ENCODE assay signal across 17 cellular contexts in the genomic region with DNA sequence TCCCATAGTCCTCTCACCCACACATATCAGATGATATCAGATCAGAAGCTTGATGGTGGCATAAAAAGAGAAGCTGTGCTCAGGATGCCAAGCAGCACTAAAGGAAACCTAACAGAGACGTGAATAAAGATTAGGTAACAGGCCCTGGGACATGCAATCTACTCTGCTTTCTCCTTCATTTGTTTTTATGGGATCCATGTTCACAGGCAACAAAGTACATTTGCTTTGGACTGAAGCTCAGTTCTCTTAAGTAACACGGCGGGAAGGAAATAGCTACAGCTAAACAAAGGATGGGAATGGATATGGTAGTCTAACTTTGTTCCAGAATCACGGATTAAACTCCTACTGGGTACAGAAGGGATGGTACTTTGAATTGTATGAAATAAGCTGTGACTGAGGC.
DNase-seq lines count a peak whose midpoint lies in the region; ATAC-seq, FAIRE-seq and TF ChIP-seq lines count a peak whose summit lies in the region.
"Had no signal": no experiment of that assay in that cellular context is flagged by ENCODE, and none has a peak within 500 bp of the region (broad histone marks: within the 10 kb centered on the region; RNA-seq: fewer than 3 reads in every experiment).

No MANE protein-coding gene starts in this region.

- H3K27me3 ChIP-seq in astrocyte (ENCODE audit: insufficient read depth, low read length): no peaks in the 10 kb centered on the region
- H3K27me3 ChIP-seq in left lung: no peaks in the 10 kb centered on the region
- no peaks in the 10 kb centered on the region for H3K27me3 ChIP-seq in stomach smooth muscle (ENCODE audit: control insufficient read depth in 1 of 2, insufficient read depth in 2 of 2, low read length in 2 of 2)
- H3K27me3 ChIP-seq: colonic mucosa, thyroid gland had no signal

- FAIRE-seq in astrocyte (lab: Jason Lieb, UNC): no peak

- no peak overlapping the region for H3K4me3 ChIP-seq in HEK293 (ENCODE audit: low read depth, low read length)
- H3K4me3 ChIP-seq in astrocyte (ENCODE audit: insufficient read depth, low read depth, low read length): no peak overlapping the region
- no peak overlapping the region for H3K4me3 ChIP-seq in left lung
- no peak overlapping the region for H3K4me3 ChIP-seq in stomach smooth muscle (ENCODE audit: low read length in 2 of 2)
- H3K4me3 ChIP-seq: colonic mucosa, thyroid gland had no signal

- H3K36me3 Mint-ChIP-seq in astrocyte (ENCODE audit: low read depth, unreplicated experiment): peaks cover 4% of the 10 kb centered on the region
- H3K36me3 Mint-ChIP-seq in HFFc6 (ENCODE audit: low read depth): no peaks in the 10 kb centered on the region
- H3K36me3 Mint-ChIP-seq: activated naive CD8-positive, alpha-beta T cell treated with anti-CD3 and anti-CD28 coated beads, Interleukin-2, amount 10 ng/mL, durations not matched to agents 7 days and 5 days had no signal

- no peaks in the 10 kb centered on the region for H3K9me3 ChIP-seq in HEK293 (ENCODE audit: control insufficient read depth, insufficient read depth, low read depth, low read length)
- H3K9me3 ChIP-seq in astrocyte (ENCODE audit: insufficient read depth, low read depth, low read length): no peaks in the 10 kb centered on the region
- no peaks in the 10 kb centered on the region for H3K9me3 ChIP-seq in left lung
- H3K9me3 ChIP-seq in stomach smooth muscle (ENCODE audit: control insufficient read depth in 2 of 2, low read length in 2 of 2): no peaks in the 10 kb centered on the region
- H3K9me3 ChIP-seq: colonic mucosa, thyroid gland had no signal

- H2AFZ ChIP-seq in astrocyte (ENCODE audit: low read depth, low read length): no peak overlapping the region

- H3K4me1 ChIP-seq in HEK293 (ENCODE audit: control insufficient read depth, insufficient read depth, low read length) (peaks cover 12% of the 10 kb centered on the region), astrocyte (ENCODE audit: insufficient read depth, low read length) (peaks cover 4% of the 10 kb centered on the region), left lung (peaks cover 17 to 43% of the 10 kb centered on the region in 2 donors), stomach smooth muscle (ENCODE audit: control insufficient read depth, insufficient read depth, low read length) (peaks cover 33% of the 10 kb centered on the region)

- H3K9ac ChIP-seq in astrocyte (ENCODE audit: low read length) (peak overlapping the region; percentile 7), stomach smooth muscle (ENCODE audit: low read length in 2 of 2) (peak overlapping the region in 1 of 2 donors; percentile 72)

- H3K27me3 Mint-ChIP-seq in astrocyte (ENCODE audit: low read depth, unreplicated experiment) (no peaks in the 10 kb centered on the region), HFFc6 (ENCODE audit: insufficient read depth) (no peaks in the 10 kb centered on the region; the same call in 1 of the 2 replicates)
- H3K27me3 Mint-ChIP-seq: activated CD4-positive, alpha-beta T cell treated with anti-CD3 and anti-CD28 coated beads for 36 hours; activated T-cell treated with anti-CD3 and anti-CD28 coated beads, Interleukin-2, amount 50 U/mL, for 24 hours had no signal

- no peaks in the 10 kb centered on the region for H3K9me3 Mint-ChIP-seq in astrocyte (ENCODE audit: unreplicated experiment)
- no peaks in the 10 kb centered on the region for H3K9me3 Mint-ChIP-seq in HFFc6
- H3K9me3 Mint-ChIP-seq: activated naive CD8-positive, alpha-beta T cell treated with anti-CD3 and anti-CD28 coated beads, Interleukin-2, amount 10 ng/mL, durations not matched to agents 7 days and 5 days; activated T-cell treated with anti-CD3 and anti-CD28 coated beads, Interleukin-2, amount 50 U/mL, for 24 hours; T-helper 1 cell treated with Interleukin-12 subunit alpha and Interleukin-12 subunit beta and Interleukin-4 antibody, amounts not matched to agents 30 μg/mL and 1 μg/mL, for 36 hours had no signal

- ATAC-seq in left lung: no peak

- H3K4me3 Mint-ChIP-seq in astrocyte (ENCODE audit: unreplicated experiment) (no peak overlapping the region), HFFc6 (no peak overlapping the region)
- H3K4me3 Mint-ChIP-seq: activated CD4-positive, alpha-beta T cell treated with anti-CD3 and anti-CD28 coated beads for 36 hours; activated naive CD8-positive, alpha-beta T cell treated with anti-CD3 and anti-CD28 coated beads, Interleukin-2, amount 10 ng/mL, durations not matched to agents 7 days and 5 days; activated T-cell treated with anti-CD3 and anti-CD28 coated beads, Interleukin-2, amount 50 U/mL, for 24 hours; T-helper 1 cell treated with Interleukin-12 subunit alpha and Interleukin-12 subunit beta and Interleukin-4 antibody, amounts not matched to agents 30 μg/mL and 1 μg/mL, for 36 hours had no signal

- intact Hi-C loops in left lung (cut with DNase I): no loop called here

- CTCF ChIA-PET in HEK293 (lab: Yijun Ruan, JAX): interaction anchor here (0.5 to 4.4 kb wide), 34 partner anchors 8 to 757 kb away, joined by 3 to 28 read pairs (median 4); no protein-coding TSS in a partner anchor

- POLR2A ChIA-PET in HEK293 (lab: Yijun Ruan, JAX): interaction anchor here (1.2 kb wide), 1 partner anchor 299 kb away, joined by 4 read pairs; no protein-coding TSS in a partner anchor

- DNase-seq in astrocyte (ENCODE audit: low read depth) (no peak), left lung (no peak), HFFc6 (no peak), NCI-H345 (lab: John Stamatoyannopoulos, UW) (no peak)
- DNase-seq in stimulated activated CD8-positive, alpha-beta memory T cell treated with anti-CD3 and anti-CD28 coated beads, Interleukin-4, amount 100 ng/mL, for 48 hours: no peak
- DNase-seq: activated CD4-positive, alpha-beta T cell treated with anti-CD3 and anti-CD28 coated beads for 36 hours; activated naive CD8-positive, alpha-beta T cell treated with anti-CD3 and anti-CD28 coated beads, Interleukin-2, amount 10 ng/mL, durations not matched to agents 7 days and 5 days; activated T-cell treated with anti-CD3 and anti-CD28 coated beads, Interleukin-2, amount 50 U/mL, for 24 hours; colonic mucosa; mammary epithelial cell; NCI-H1436 treated with DMSO at 0.1 percent for 48 hours; NCI-H82; RPMI8226; thyroid gland had no signal

- peaks cover 3% of the 10 kb centered on the region for H4K20me1 ChIP-seq in astrocyte (ENCODE audit: insufficient read depth, low read length)

- TF ChIP-seq CTCF in HEK293 (tag by site-specific recombination; IDR thresholded peaks at IDR 0.05) (no peak), astrocyte (IDR thresholded peaks at IDR 0.05; ENCODE audit: insufficient read depth, low read depth, low read length) (no peak), left lung (IDR thresholded peaks at IDR 0.05) (no peak), HFFc6 (IDR thresholded peaks at IDR 0.05) (no peak)

- no peaks in the 10 kb centered on the region for H3K79me2 ChIP-seq in astrocyte (ENCODE audit: insufficient read depth, low read length)

- H3K27ac ChIP-seq in HEK293 (ENCODE audit: extremely low read depth, low read depth, low read length) (no peak overlapping the region), astrocyte (ENCODE audit: low read depth, low read length) (no peak overlapping the region), left lung (peak overlapping the region; percentile 51 to 55), stomach smooth muscle (ENCODE audit: low read length) (peak overlapping the region; percentile 88)

- no peaks in the 10 kb centered on the region for H3K36me3 ChIP-seq in HEK293 (ENCODE audit: control insufficient read depth in 2 of 2, insufficient read depth in 1 of 2, low read length in 2 of 2)
- no peaks in the 10 kb centered on the region for H3K36me3 ChIP-seq in astrocyte (ENCODE audit: insufficient read depth, low read length)
- no peaks in the 10 kb centered on the region for H3K36me3 ChIP-seq in left lung
- no peaks in the 10 kb centered on the region for H3K36me3 ChIP-seq in stomach smooth muscle (ENCODE audit: control insufficient read depth in 2 of 2, insufficient read depth in 2 of 2, low read length in 2 of 2)
- H3K36me3 ChIP-seq: colonic mucosa, thyroid gland had no signal

- H3K27ac Mint-ChIP-seq in astrocyte (ENCODE audit: unreplicated experiment): no peak overlapping the region
- no peak overlapping the region for H3K27ac Mint-ChIP-seq in HFFc6
- H3K27ac Mint-ChIP-seq: activated CD4-positive, alpha-beta T cell treated with anti-CD3 and anti-CD28 coated beads for 36 hours; activated naive CD8-positive, alpha-beta T cell treated with anti-CD3 and anti-CD28 coated beads, Interleukin-2, amount 10 ng/mL, durations not matched to agents 7 days and 5 days; activated T-cell treated with anti-CD3 and anti-CD28 coated beads, Interleukin-2, amount 50 U/mL, for 24 hours; T-helper 1 cell treated with Interleukin-12 subunit alpha and Interleukin-12 subunit beta and Interleukin-4 antibody, amounts not matched to agents 30 μg/mL and 1 μg/mL, for 36 hours had no signal

- H3K4me1 Mint-ChIP-seq in astrocyte (ENCODE audit: low read depth, unreplicated experiment): peaks cover 9% of the 10 kb centered on the region
- peaks cover 29% of the 10 kb centered on the region for H3K4me1 Mint-ChIP-seq in HFFc6 (ENCODE audit: low read depth)
- H3K4me1 Mint-ChIP-seq: activated CD4-positive, alpha-beta T cell treated with anti-CD3 and anti-CD28 coated beads for 36 hours had no signal

- H3K4me2 ChIP-seq in astrocyte (ENCODE audit: low read length): no peak overlapping the region

TF ChIP-seq in HEK293, 187 proteins besides CTCF, POLR2A, EP300 and RAD21:
- TF ChIP-seq ZFHX2 (tag by site-specific recombination; conservative IDR thresholded peaks at IDR 0.05) (0 out of 2 replicates have a peak, but pooled peaks have one; percentile 27), ZBTB17 (tag by site-specific recombination; IDR thresholded peaks at IDR 0.05) (peak; percentile 25; the same call in 1 of the 2 replicates), OVOL3 (tag by site-specific recombination; IDR thresholded peaks at IDR 0.05) (no peak), ZBTB20 (tag by site-specific recombination; IDR thresholded peaks at IDR 0.05) (0 out of 2 replicates have a peak, but pooled peaks have one; percentile 35), FEZF1 (tag by site-specific recombination; IDR thresholded peaks at IDR 0.05) (0 out of 2 replicates have a peak, but pooled peaks have one; percentile 36), ZFP41 (tag by site-specific recombination; IDR thresholded peaks at IDR 0.05; ENCODE audit: borderline replicate concordance) (no peak), ZNF600 (tag by site-specific recombination; IDR thresholded peaks at IDR 0.05) (no peak)

Comparison
In these comparisons a context has a peak if more than half of its experiments do, and no peak if none do; other contexts are left out.
1. H3K27ac ChIP-seq: peak in left lung (2 of 2) and stomach smooth muscle (single experiment); none in HEK293 (single experiment) and astrocyte (single experiment).